ENCODE assay signal across 8 cellular contexts in genomic region chr18:48834421-48835011, GRCh38.
A peak's percentile ranks its signal among the peaks of the same experiment; 100 is the strongest.
DNase-seq lines count a peak whose midpoint lies in the region; ATAC-seq and TF ChIP-seq lines count a peak whose summit lies in the region.

No MANE protein-coding gene starts in this region.

- intact Hi-C loops in activated T-helper 1 cell treated with anti-CD3 and anti-CD28 coated beads, Interleukin-12 subunit alpha, Interleukin-12 subunit beta, Interleukin-2, Interleukin-4 antibody, amounts not matched to agents 30 ng/mL and 10 ng/mL and 1 ng/mL, durations not matched to agents 14 hours and 24 hours and 36 hours (cut with micrococcal nuclease): loop anchor here (1.0 to 5.0 kb wide), 9 partner anchors 8 to 626 kb away; partner anchors contain the start of gene DYM

- peaks cover 77% of the 10 kb centered on the region for H3K4me1 Mint-ChIP-seq in activated T-helper 1 cell treated with anti-CD3 and anti-CD28 coated beads, Interleukin-12 subunit alpha, Interleukin-12 subunit beta, Interleukin-2, Interleukin-4 antibody, amounts not matched to agents 30 ng/mL and 10 ng/mL and 1 ng/mL, durations not matched to agents 14 hours and 24 hours and 36 hours (ENCODE audit: low read depth)

- H3K36me3 Mint-ChIP-seq in activated T-helper 1 cell treated with anti-CD3 and anti-CD28 coated beads, Interleukin-12 subunit alpha, Interleukin-12 subunit beta, Interleukin-2, Interleukin-4 antibody, amounts not matched to agents 30 ng/mL and 10 ng/mL and 1 ng/mL, durations not matched to agents 14 hours and 24 hours and 36 hours (ENCODE audit: low read depth): no peaks in the 10 kb centered on the region

- DNase-seq in Peyer's patch (peak; percentile 57 to 87 (median 79)), fibroblast of the conjunctiva (ENCODE audit: low read depth) (peak; percentile 66), NCI-H1694 (lab: John Stamatoyannopoulos, UW) (no peak), neuronal stem cell (ENCODE audit: low spot score) (no peak)
- peak; percentile 68 for DNase-seq in activated T-helper 1 cell treated with anti-CD3 and anti-CD28 coated beads, Interleukin-12 subunit alpha, Interleukin-12 subunit beta, Interleukin-2, Interleukin-4 antibody, amounts not matched to agents 30 ng/mL and 10 ng/mL and 1 ng/mL, durations not matched to agents 14 hours and 24 hours and 36 hours (ENCODE audit: low spot score)

- no peak for TF ChIP-seq POLR2A in Peyer's patch (IDR thresholded peaks at IDR 0.05)

- no peak overlapping the region for H2BK15ac ChIP-seq in neuronal stem cell (ENCODE audit: low read length)

- H3K9me3 Mint-ChIP-seq in activated T-helper 1 cell treated with anti-CD3 and anti-CD28 coated beads, Interleukin-12 subunit alpha, Interleukin-12 subunit beta, Interleukin-2, Interleukin-4 antibody, amounts not matched to agents 30 ng/mL and 10 ng/mL and 1 ng/mL, durations not matched to agents 14 hours and 24 hours and 36 hours: no peaks in the 10 kb centered on the region

- H3K27ac Mint-ChIP-seq in activated T-helper 1 cell treated with anti-CD3 and anti-CD28 coated beads, Interleukin-12 subunit alpha, Interleukin-12 subunit beta, Interleukin-2, Interleukin-4 antibody, amounts not matched to agents 30 ng/mL and 10 ng/mL and 1 ng/mL, durations not matched to agents 14 hours and 24 hours and 36 hours: peak overlapping the region; percentile 99

- H3K9me3 ChIP-seq in Peyer's patch: no peaks in the 10 kb centered on the region
- H3K9me3 ChIP-seq in neuronal stem cell (replicated peaks in 1 of 2; ENCODE audit: control insufficient read depth in 2 of 2, insufficient read depth in 1 of 2, low read depth in 1 of 2, low read length in 2 of 2): no peaks in the 10 kb centered on the region

- no peak overlapping the region for H3K18ac ChIP-seq in neuronal stem cell (ENCODE audit: low read length)

- H2AFZ ChIP-seq in neuronal stem cell (ENCODE audit: low read length): no peak overlapping the region

- H3K36me3 ChIP-seq in Peyer's patch (no peaks in the 10 kb centered on the region), rectal smooth muscle tissue (ENCODE audit: control insufficient read depth, insufficient read depth, low read length) (no peaks in the 10 kb centered on the region), neuronal stem cell (replicated peaks in 1 of 2; ENCODE audit: control insufficient read depth in 2 of 2, insufficient read depth in 2 of 2, low read length in 2 of 2) (no peaks in the 10 kb centered on the region)

- no peak overlapping the region for H3K4me2 ChIP-seq in neuronal stem cell (ENCODE audit: insufficient read depth, low read length, poor library complexity, severe bottlenecking)

- H3K27ac ChIP-seq in Peyer's patch: peak overlapping the region in 3 of 4 donors; percentile 19 to 69 (median 56)
- H3K27ac ChIP-seq in rectal smooth muscle tissue (ENCODE audit: low read depth, low read length): no peak overlapping the region
- no peak overlapping the region for H3K27ac ChIP-seq in neuronal stem cell (replicated peaks; ENCODE audit: low read length)

- H3K4me3 Mint-ChIP-seq in activated T-helper 1 cell treated with anti-CD3 and anti-CD28 coated beads, Interleukin-12 subunit alpha, Interleukin-12 subunit beta, Interleukin-2, Interleukin-4 antibody, amounts not matched to agents 30 ng/mL and 10 ng/mL and 1 ng/mL, durations not matched to agents 14 hours and 24 hours and 36 hours: peak overlapping the region; percentile 86

- H3K4ac ChIP-seq in neuronal stem cell (ENCODE audit: low read length): no peak overlapping the region

- H3K4me3 ChIP-seq in Peyer's patch (peak overlapping the region in 3 of 4 donors; percentile 8 to 28 (median 25)), rectal smooth muscle tissue (ENCODE audit: low read length) (peak overlapping the region; percentile 39), neuronal stem cell (ENCODE audit: low read length in 2 of 2) (no peak overlapping the region)

- H3K79me1 ChIP-seq in neuronal stem cell (ENCODE audit: low read depth, low read length): no peaks in the 10 kb centered on the region

- H3K27me3 ChIP-seq in Peyer's patch: no peaks in the 10 kb centered on the region
- no peaks in the 10 kb centered on the region for H3K27me3 ChIP-seq in rectal smooth muscle tissue (ENCODE audit: control insufficient read depth, insufficient read depth, low read length)
- H3K27me3 ChIP-seq in neuronal stem cell (ENCODE audit: control insufficient read depth in 3 of 3, insufficient read depth in 3 of 3, low read depth in 1 of 3, low read length in 3 of 3): no peaks in the 10 kb centered on the region

- no peak overlapping the region for H2BK12ac ChIP-seq in neuronal stem cell (ENCODE audit: low read length)

- no peak overlapping the region for H2BK120ac ChIP-seq in neuronal stem cell (ENCODE audit: low read depth, low read length)

- H3K4me1 ChIP-seq in Peyer's patch (peaks cover 6 to 24% (median 12%) of the 10 kb centered on the region in 4 donors), rectal smooth muscle tissue (ENCODE audit: control insufficient read depth, insufficient read depth, low read length) (no peaks in the 10 kb centered on the region), neuronal stem cell (ENCODE audit: control insufficient read depth in 2 of 2, insufficient read depth in 1 of 2, low read depth in 1 of 2, low read length in 2 of 2) (peaks cover 13 to 24% of the 10 kb centered on the region in 2 donors)

- H2AK5ac ChIP-seq in neuronal stem cell (ENCODE audit: low read depth, low read length): no peak overlapping the region

- TF ChIP-seq CTCF in Peyer's patch (IDR thresholded peaks at IDR 0.05): no peak

- H3K27me3 Mint-ChIP-seq in activated T-helper 1 cell treated with anti-CD3 and anti-CD28 coated beads, Interleukin-12 subunit alpha, Interleukin-12 subunit beta, Interleukin-2, Interleukin-4 antibody, amounts not matched to agents 30 ng/mL and 10 ng/mL and 1 ng/mL, durations not matched to agents 14 hours and 24 hours and 36 hours (ENCODE audit: insufficient read depth): peaks cover 2% of the 10 kb centered on the region

- no peak overlapping the region for H3K23ac ChIP-seq in neuronal stem cell (ENCODE audit: low read depth, low read length, poor library complexity)

- H4K8ac ChIP-seq in neuronal stem cell (ENCODE audit: low read depth, low read length): no peak overlapping the region

- H4K91ac ChIP-seq in neuronal stem cell (ENCODE audit: low read depth, low read length, poor library complexity): no peak overlapping the region

- ATAC-seq in GM18517 (IDR thresholded peaks at IDR 0.05; ENCODE audit: unreplicated experiment) (peak; percentile 49), HG02973 (IDR thresholded peaks at IDR 0.05; ENCODE audit: unreplicated experiment) (peak; percentile 49)

- H3K9ac ChIP-seq in rectal smooth muscle tissue (ENCODE audit: low read length) (no peak overlapping the region), neuronal stem cell (ENCODE audit: low read depth, low read length, poor library complexity) (no peak overlapping the region)

- H2BK5ac ChIP-seq in neuronal stem cell (ENCODE audit: low read length): no peak overlapping the region

- no peak overlapping the region for H3K14ac ChIP-seq in neuronal stem cell (ENCODE audit: low read length)

- whole genome bisulfite sequencing in neuronal stem cell (ENCODE audit: extremely low coverage in 2 of 2, insufficient read length in 2 of 2, insufficient replicate concordance in 1 of 2), 2 donors: no CpG with 5 or more reads among the region's 18 CpGs

Comparison
In these comparisons a context has a peak if more than half of its experiments do, and no peak if none do; other contexts are left out.
1. DNase-seq: peak in Peyer's patch (3 of 3), activated T-helper 1 cell treated with anti-CD3 and anti-CD28 coated beads, Interleukin-12 subunit alpha, Interleukin-12 subunit beta, Interleukin-2, Interleukin-4 antibody, amounts not matched to agents 30 ng/mL and 10 ng/mL and 1 ng/mL, durations not matched to agents 14 hours and 24 hours and 36 hours (single experiment) and fibroblast of the conjunctiva (single experiment); none in NCI-H1694 (single experiment) and neuronal stem cell (single experiment).
2. H3K27ac ChIP-seq: peak in Peyer's patch (3 of 4); none in rectal smooth muscle tissue (single experiment) and neuronal stem cell (single experiment).
3. H3K4me3 ChIP-seq: peak in Peyer's patch (3 of 4) and rectal smooth muscle tissue (single experiment); none in neuronal stem cell (0 of 2).